Comparison of ENCODE assay signal across 11 cellular contexts in the genomic region with DNA sequence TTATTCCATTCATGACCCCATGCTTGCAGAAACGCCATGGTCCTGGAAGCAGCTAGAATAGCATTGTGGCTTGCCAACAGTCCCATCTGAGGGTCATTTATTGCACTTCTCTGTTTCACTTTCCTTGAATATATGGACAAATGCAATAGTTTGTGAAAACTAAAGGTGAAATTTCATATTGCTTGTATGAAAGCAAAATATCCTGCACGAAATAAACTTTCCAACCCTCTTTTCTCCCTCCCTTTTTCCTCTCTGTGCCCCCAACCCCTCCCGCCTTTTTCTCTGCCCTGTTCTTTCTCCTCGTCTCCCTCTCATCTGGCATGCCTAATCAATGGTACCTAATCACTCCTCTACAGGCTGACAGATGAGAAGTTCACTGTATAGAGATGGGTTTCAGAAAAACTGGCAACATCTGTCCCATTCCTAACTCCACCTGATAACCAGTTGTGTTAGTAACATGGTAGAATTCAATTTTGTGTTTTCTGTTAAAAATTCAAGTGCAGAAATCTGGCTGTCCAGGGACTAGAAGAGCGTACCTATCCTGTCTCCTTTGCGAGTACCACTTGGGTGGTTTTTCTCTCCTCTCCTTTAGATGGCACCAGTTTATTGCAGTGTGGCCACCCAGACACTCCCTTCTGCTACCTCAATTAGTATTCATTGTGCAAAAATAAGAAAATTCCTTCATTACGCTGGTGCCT.
A peak's percentile ranks its signal among the peaks of the same experiment; 100 is the strongest.
DNase-seq lines count a peak whose midpoint lies in the region; ATAC-seq, FAIRE-seq and TF ChIP-seq lines count a peak whose summit lies in the region.
"Had no signal": no experiment of that assay in that cellular context is flagged by ENCODE, and none has a peak within 500 bp of the region (broad histone marks: within the 10 kb centered on the region; RNA-seq: fewer than 3 reads in every experiment).

No MANE protein-coding gene starts in this region.

- peaks cover 2% of the 10 kb centered on the region for H3K27me3 Mint-ChIP-seq in glutamatergic neuron (ENCODE audit: unreplicated experiment)
- H3K27me3 Mint-ChIP-seq: activated CD4-positive, alpha-beta T cell treated with anti-CD3 and anti-CD28 coated beads, Interleukin-2, amount 10 ng/mL, durations not matched to agents 7 days and 5 days had no signal

- H3K4me3 ChIP-seq in bronchial epithelial cell (ENCODE audit: low read depth, low read length) = no peak overlapping the region
- H3K4me3 ChIP-seq: esophagus muscularis mucosa had no signal

- no peak overlapping the region for H3K27ac Mint-ChIP-seq in glutamatergic neuron (ENCODE audit: unreplicated experiment)
- H3K27ac Mint-ChIP-seq: activated CD4-positive, alpha-beta T cell treated with anti-CD3 and anti-CD28 coated beads, Interleukin-2, amount 10 ng/mL, durations not matched to agents 7 days and 5 days had no signal

- TF ChIP-seq CTCF in bronchial epithelial cell (IDR thresholded peaks at IDR 0.05; ENCODE audit: insufficient read depth, low read length, severe bottlenecking) (peak; percentile 53), glutamatergic neuron (IDR thresholded peaks at IDR 0.05; ENCODE audit: partially characterized antibody, unreplicated experiment) (no peak)

- H3K9me3 Mint-ChIP-seq in glutamatergic neuron (ENCODE audit: unreplicated experiment) = no peaks in the 10 kb centered on the region
- H3K9me3 Mint-ChIP-seq: activated CD4-positive, alpha-beta T cell treated with anti-CD3 and anti-CD28 coated beads, Interleukin-2, amount 10 ng/mL, durations not matched to agents 7 days and 5 days had no signal

- no peaks in the 10 kb centered on the region for H3K27me3 ChIP-seq in bronchial epithelial cell (ENCODE audit: control insufficient read depth, insufficient read depth, low read length)

- H3K36me3 ChIP-seq in bronchial epithelial cell (ENCODE audit: control insufficient read depth, insufficient read depth, low read length) = no peaks in the 10 kb centered on the region
- H3K36me3 ChIP-seq: esophagus muscularis mucosa had no signal

- H3K4me1 Mint-ChIP-seq in glutamatergic neuron (ENCODE audit: low read depth, unreplicated experiment) = no peaks in the 10 kb centered on the region

- FAIRE-seq in bronchial epithelial cell (lab: Jason Lieb, UNC) = no peak

- DNase-seq in HT1080 (ENCODE audit: low read depth) (peak; percentile 36), NCI-H526 (lab: John Stamatoyannopoulos, UW) (peak; percentile 48 to 76), bronchial epithelial cell (ENCODE audit: low read depth) (peak; percentile 54), pons (ENCODE audit: low spot score) (peak; percentile 21), glutamatergic neuron (no peak)
- DNase-seq in stimulated activated naive CD4-positive, alpha-beta T cell (lab: John Stamatoyannopoulos, UW) = no peak
- DNase-seq: activated CD4-positive, alpha-beta T cell treated with anti-CD3 and anti-CD28 coated beads, Interleukin-2, amount 10 ng/mL, durations not matched to agents 7 days and 5 days; stimulated activated CD4-positive, alpha-beta T cell treated with anti-CD3 and anti-CD28 coated beads, Interleukin-15, amount 100 ng/mL, for 24 hours had no signal

- H3K4me3 Mint-ChIP-seq in glutamatergic neuron (ENCODE audit: unreplicated experiment) = no peak overlapping the region
- H3K4me3 Mint-ChIP-seq: activated CD4-positive, alpha-beta T cell treated with anti-CD3 and anti-CD28 coated beads, Interleukin-2, amount 10 ng/mL, durations not matched to agents 7 days and 5 days had no signal

- ATAC-seq in HG03097 (IDR thresholded peaks at IDR 0.05; ENCODE audit: low FRiP score, unreplicated experiment) (no peak), HG03457 (IDR thresholded peaks at IDR 0.05; ENCODE audit: unreplicated experiment) (no peak)

- no peaks in the 10 kb centered on the region for H3K36me3 Mint-ChIP-seq in glutamatergic neuron (ENCODE audit: unreplicated experiment)

Comparison
In these comparisons a context has a peak if more than half of its experiments do, and no peak if none do; other contexts are left out.
1. DNase-seq: peak in HT1080 (single experiment), NCI-H526 (2 of 2), bronchial epithelial cell (single experiment) and pons (single experiment); none in stimulated activated naive CD4-positive, alpha-beta T cell (0 of 6) and glutamatergic neuron (single experiment).